8 cellular contexts compared by ENCODE assay signal in genomic region chr12:115354476-115354890, GRCh38.
DNase-seq lines count a peak whose midpoint lies in the region; ATAC-seq, FAIRE-seq and TF ChIP-seq lines count a peak whose summit lies in the region.

No MANE protein-coding gene starts in this region.

- H3K9me3 Mint-ChIP-seq in stimulated activated effector memory CD8-positive, alpha-beta T cell treated with anti-CD3 and anti-CD28 coated beads, Interleukin-12 subunit alpha, Interleukin-12 subunit beta, amount 100 ng/mL, for 72 hours: peaks cover 18% of the 10 kb centered on the region
- peaks cover 0 to 9% (median 5%) of the 10 kb centered on the region in 6 donors for H3K9me3 Mint-ChIP-seq in immature natural killer cell

- H4K20me1 ChIP-seq in OCI-LY3 (ENCODE audit: insufficient read depth, low read length): no peaks in the 10 kb centered on the region

- H3K27me3 Mint-ChIP-seq in immature natural killer cell (ENCODE audit: low read depth in 3 of 3): no peaks in the 10 kb centered on the region

- peak overlapping the region; percentile 93 for H2AFZ ChIP-seq in OCI-LY3 (ENCODE audit: low read depth, low read length)

- ATAC-seq in GM19035 (IDR thresholded peaks at IDR 0.05; ENCODE audit: unreplicated experiment): peak; percentile 67
- ATAC-seq in stimulated activated effector memory CD8-positive, alpha-beta T cell treated with anti-CD3 and anti-CD28 coated beads, Interleukin-12 subunit alpha, Interleukin-12 subunit beta, amount 100 ng/mL, for 72 hours: peak; percentile 43
- ATAC-seq in HG02763 (IDR thresholded peaks at IDR 0.05; ENCODE audit: unreplicated experiment): no peak

- H3K27ac Mint-ChIP-seq in stimulated activated effector memory CD8-positive, alpha-beta T cell treated with anti-CD3 and anti-CD28 coated beads, Interleukin-12 subunit alpha, Interleukin-12 subunit beta, amount 100 ng/mL, for 72 hours: no peak overlapping the region
- H3K27ac Mint-ChIP-seq in immature natural killer cell: no peak overlapping the region

- no peaks in the 10 kb centered on the region for H3K9me3 ChIP-seq in OCI-LY3 (ENCODE audit: insufficient read depth, low read length)

- FAIRE-seq in HTR-8/SVneo (lab: Jason Lieb, UNC): no peak

- H3K36me3 Mint-ChIP-seq in stimulated activated effector memory CD8-positive, alpha-beta T cell treated with anti-CD3 and anti-CD28 coated beads, Interleukin-12 subunit alpha, Interleukin-12 subunit beta, amount 100 ng/mL, for 72 hours: no peaks in the 10 kb centered on the region
- no peaks in the 10 kb centered on the region for H3K36me3 Mint-ChIP-seq in immature natural killer cell

- TF ChIP-seq CTCF in OCI-LY3 (IDR thresholded peaks at IDR 0.05; ENCODE audit: low read depth, low read length): no peak
- TF ChIP-seq CTCF in fibroblast of mammary gland (conservative IDR thresholded peaks at IDR 0.05; ENCODE audit: control insufficient read depth, insufficient read depth, low read depth, low read length): no peak

- peaks cover 12% of the 10 kb centered on the region for H3K4me1 ChIP-seq in OCI-LY3 (ENCODE audit: low read length)

- H3K4me3 Mint-ChIP-seq in stimulated activated effector memory CD8-positive, alpha-beta T cell treated with anti-CD3 and anti-CD28 coated beads, Interleukin-12 subunit alpha, Interleukin-12 subunit beta, amount 100 ng/mL, for 72 hours: no peak overlapping the region
- no peak overlapping the region for H3K4me3 Mint-ChIP-seq in immature natural killer cell

- H3K9ac ChIP-seq in OCI-LY3 (ENCODE audit: low read length): peak overlapping the region; percentile 62

- peak overlapping the region; percentile 94 for H3K4me2 ChIP-seq in OCI-LY3 (ENCODE audit: low read length)

- no peaks in the 10 kb centered on the region for H3K36me3 ChIP-seq in OCI-LY3 (replicated peaks; ENCODE audit: low read depth, low read length)

- no peaks in the 10 kb centered on the region for H3K27me3 ChIP-seq in OCI-LY3 (ENCODE audit: low read depth, low read length)

- no peak for DNase-seq in fibroblast of mammary gland (ENCODE audit: low read depth)
- no peak for DNase-seq in stimulated activated effector memory CD8-positive, alpha-beta T cell treated with anti-CD3 and anti-CD28 coated beads, Interleukin-12 subunit alpha, Interleukin-12 subunit beta, amount 100 ng/mL, for 72 hours (ENCODE audit: low spot score in 2 of 2)
- DNase-seq in effector CD8-positive, alpha-beta T cell (lab: John Stamatoyannopoulos, UW): no peak
- DNase-seq in HTR-8/SVneo (ENCODE audit: insufficient read length, low spot score): no peak
- no peak for DNase-seq in immature natural killer cell

- peak overlapping the region; percentile 27; the same call in 1 of the 2 replicates for H3K27ac ChIP-seq in OCI-LY3 (ENCODE audit: low read length)

- no peaks in the 10 kb centered on the region for H3K4me1 Mint-ChIP-seq in stimulated activated effector memory CD8-positive, alpha-beta T cell treated with anti-CD3 and anti-CD28 coated beads, Interleukin-12 subunit alpha, Interleukin-12 subunit beta, amount 100 ng/mL, for 72 hours
- H3K4me1 Mint-ChIP-seq in immature natural killer cell: no peaks in the 10 kb centered on the region

- no peaks in the 10 kb centered on the region for H3K79me2 ChIP-seq in OCI-LY3 (ENCODE audit: low read length)

- H3K4me3 ChIP-seq in OCI-LY3 (ENCODE audit: low read length) (peak overlapping the region; percentile 75), fibroblast of mammary gland (ENCODE audit: control insufficient read depth, low read depth, low read length) (peak overlapping the region; percentile 21)
